1 cellular context compared by ENCODE assay signal in genomic region chr17:81995463-81996231, GRCh38.
TF ChIP-seq lines count a peak whose summit lies in the region.

No MANE protein-coding gene starts in this region.

TF ChIP-seq in HepG2, 621 proteins besides CTCF, POLR2A, EP300 and RAD21 (continued from another document and continues in another):
- peak; percentile 54; the same call in 1 of the 2 replicates for TF ChIP-seq ATF2 (CRISPR knock-in tag; IDR thresholded peaks at IDR 0.05)
- peak; percentile 81; the same call in 1 of the 2 replicates for TF ChIP-seq ZNF160 (CRISPR knock-in tag; IDR thresholded peaks at IDR 0.05)
- TF ChIP-seq ZNF572 (CRISPR knock-in tag; IDR thresholded peaks at IDR 0.05) = no peak
- TF ChIP-seq ZNF225 (CRISPR knock-in tag; IDR thresholded peaks at IDR 0.05) = peak; percentile 86; the same call in 1 of the 2 replicates
- TF ChIP-seq CBX2 (IDR thresholded peaks at IDR 0.05; ENCODE audit: low read depth, low read length) = no peak
- TF ChIP-seq CBX2 (CRISPR knock-in tag; IDR thresholded peaks at IDR 0.05; ENCODE audit: low read depth) = no peak
- TF ChIP-seq GLI4 (CRISPR knock-in tag; IDR thresholded peaks at IDR 0.05; ENCODE audit: borderline replicate concordance) = peak; percentile 88; the same call in 1 of the 2 replicates
- TF ChIP-seq TCF7 (IDR thresholded peaks at IDR 0.05; ENCODE audit: low read depth) = no peak
- no peak for TF ChIP-seq MAFG (CRISPR knock-in tag; IDR thresholded peaks at IDR 0.05)
- no peak; the same call in 1 of the 2 replicates for TF ChIP-seq PAF1 (CRISPR knock-in tag; IDR thresholded peaks at IDR 0.05)
- TF ChIP-seq ZNF350 (CRISPR knock-in tag; IDR thresholded peaks at IDR 0.05; ENCODE audit: borderline replicate concordance, low read depth) = no peak; the same call in none of the 2 replicates
- 0 out of 2 replicates have a peak, but pooled peaks have one; percentile 21 for TF ChIP-seq MTA1 (CRISPR knock-in tag; IDR thresholded peaks at IDR 0.05; ENCODE audit: borderline replicate concordance)
- no peak; the same call in 1 of the 2 replicates for TF ChIP-seq ISL2 (CRISPR knock-in tag; IDR thresholded peaks at IDR 0.05)
- no peak for TF ChIP-seq ZFP1 (CRISPR knock-in tag; IDR thresholded peaks at IDR 0.05)
- no peak for TF ChIP-seq ATF4 (CRISPR knock-in tag; IDR thresholded peaks at IDR 0.05)
- 0 out of 2 replicates have a peak, but pooled peaks have one; percentile 51 for TF ChIP-seq MTERF4 (CRISPR knock-in tag; IDR thresholded peaks at IDR 0.05)
- no peak for TF ChIP-seq IKZF1 (IDR thresholded peaks at IDR 0.05)
- TF ChIP-seq ZNF451 (CRISPR knock-in tag; IDR thresholded peaks at IDR 0.05) = peak; percentile 87; the same call in 1 of the 2 replicates
- TF ChIP-seq MLXIP (CRISPR knock-in tag; IDR thresholded peaks at IDR 0.05; ENCODE audit: borderline replicate concordance) = no peak
- no peak for TF ChIP-seq ZKSCAN8 (CRISPR knock-in tag; IDR thresholded peaks at IDR 0.05; ENCODE audit: borderline replicate concordance)
- TF ChIP-seq MED8 (CRISPR knock-in tag; IDR thresholded peaks at IDR 0.05; ENCODE audit: insufficient replicate concordance) = peak; percentile 81
- no peak for TF ChIP-seq ZNF766 (CRISPR knock-in tag; IDR thresholded peaks at IDR 0.05; ENCODE audit: borderline replicate concordance)
- TF ChIP-seq ZNF318 (CRISPR knock-in tag; IDR thresholded peaks at IDR 0.05) = no peak
- TF ChIP-seq YEATS2 (CRISPR knock-in tag; IDR thresholded peaks at IDR 0.05; ENCODE audit: borderline replicate concordance) = no peak; the same call in 1 of the 2 replicates
- TF ChIP-seq ARID5B (CRISPR knock-in tag; IDR thresholded peaks at IDR 0.05) = peak; percentile 8; the same call in 1 of the 2 replicates
- peak; percentile 72; the same call in 1 of the 2 replicates for TF ChIP-seq NAIF1 (CRISPR knock-in tag; IDR thresholded peaks at IDR 0.05; ENCODE audit: borderline replicate concordance)
- 0 out of 2 replicates have a peak, but pooled peaks have one; percentile 22 for TF ChIP-seq TGIF2 (CRISPR knock-in tag; IDR thresholded peaks at IDR 0.05)
- TF ChIP-seq ZNF629 (CRISPR knock-in tag; conservative IDR thresholded peaks at IDR 0.05) = no peak
- 0 out of 2 replicates have a peak, but pooled peaks have one; percentile 18 for TF ChIP-seq ZNF740 (CRISPR knock-in tag; IDR thresholded peaks at IDR 0.05)
- TF ChIP-seq ZNF580 (CRISPR knock-in tag; IDR thresholded peaks at IDR 0.05; ENCODE audit: borderline replicate concordance, low read depth) = 0 out of 2 replicates have a peak, but pooled peaks have one; percentile 12
- TF ChIP-seq NFKBIZ (CRISPR knock-in tag; IDR thresholded peaks at IDR 0.05) = no peak
- no peak for TF ChIP-seq ZNF678 (CRISPR knock-in tag; IDR thresholded peaks at IDR 0.05)
- no peak; the same call in 1 of the 2 replicates for TF ChIP-seq ZNF782 (CRISPR knock-in tag; IDR thresholded peaks at IDR 0.05; ENCODE audit: borderline replicate concordance)
- TF ChIP-seq ATF1 (CRISPR knock-in tag; IDR thresholded peaks at IDR 0.05) = no peak
- TF ChIP-seq DDIT3 (CRISPR knock-in tag; IDR thresholded peaks at IDR 0.05) = no peak
